9 cellular contexts compared by ENCODE assay signal in the genomic region with DNA sequence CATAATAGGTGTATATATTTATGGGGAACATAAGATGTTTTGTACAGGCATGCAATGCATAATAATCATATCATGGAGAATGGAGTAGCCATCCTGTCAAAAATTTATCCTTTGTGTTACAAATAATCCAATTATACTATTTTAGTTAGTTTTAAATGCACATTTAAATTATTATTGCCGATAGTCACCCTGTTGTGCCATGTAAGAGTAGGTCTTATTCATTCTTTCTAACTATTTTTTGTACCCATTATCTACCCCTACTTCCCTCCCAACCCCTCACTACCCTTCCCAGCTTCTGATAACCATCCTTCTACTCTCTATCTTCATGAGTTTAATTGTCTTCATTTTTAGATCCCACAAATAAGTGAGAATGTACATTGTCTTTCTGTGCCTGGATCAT. TPM values are rescaled to one million over a fixed set of nuclear protein-coding genes. Genes with fewer than 3 reads are reported as not detected.
"Had no signal": no experiment of that assay in that cellular context is flagged by ENCODE, and none has a peak within 500 bp of the region (broad histone marks: within the 10 kb centered on the region; RNA-seq: fewer than 3 reads in every experiment).

No MANE protein-coding gene starts in this region.

- ATAC-seq: GM12878 had no signal

- DNase-seq: GDM1, GF-D8 had no signal

- FAIRE-seq: G401.6, GM12878, GM12891, GM12892, GM18507, GM19239 had no signal

- H3K4me3 ChIP-seq: GM12878 had no signal

RNA-seq across cellular contexts. Expression of gene VN1R5, which starts 8.3 kb away (rescaled TPM):
- total RNA-seq: G401, GM12878 had no signal
- polyA plus RNA-seq: GM12878 had no signal
